ENCODE assay signal across 10 cellular contexts in the genomic region with DNA sequence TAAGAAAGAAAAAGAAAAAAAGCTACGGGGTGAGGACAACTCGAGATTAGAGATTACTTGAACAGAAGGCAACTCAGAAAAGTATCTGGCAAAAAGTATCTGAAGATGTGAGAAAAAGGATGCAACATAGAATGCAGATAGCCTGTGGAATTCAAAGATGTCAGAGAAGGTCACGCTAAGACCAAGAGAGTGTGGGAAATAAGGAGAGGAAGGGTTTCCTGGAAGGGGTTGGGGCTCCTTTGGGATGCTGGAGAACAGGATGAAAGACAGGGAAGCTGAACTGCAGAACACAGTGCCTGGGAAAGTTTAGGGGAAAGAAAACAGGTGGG. TPM values are rescaled to one million over a fixed set of nuclear protein-coding genes. Genes with fewer than 3 reads are reported as not detected.
DNase-seq lines count a peak whose midpoint lies in the region; ATAC-seq, FAIRE-seq and TF ChIP-seq lines count a peak whose summit lies in the region.
"Had no signal": no experiment of that assay in that cellular context is flagged by ENCODE, and none has a peak within 500 bp of the region (broad histone marks: within the 10 kb centered on the region; RNA-seq: fewer than 3 reads in every experiment).

No MANE protein-coding gene starts in this region.

- H3K36me3 ChIP-seq in SK-N-MC (ENCODE audit: insufficient read depth, low read length) (no peaks in the 10 kb centered on the region), parathyroid adenoma (ENCODE audit: control insufficient read depth, insufficient read depth, low read length) (no peaks in the 10 kb centered on the region)

- H3K27ac Mint-ChIP-seq in Calu3 (ENCODE audit: unreplicated experiment), result no peak overlapping the region

- peaks cover 34% of the 10 kb centered on the region for H3K27me3 Mint-ChIP-seq in Calu3 (ENCODE audit: unreplicated experiment)

- no peak for ATAC-seq in GM19467 (IDR thresholded peaks at IDR 0.05; ENCODE audit: unreplicated experiment)
- ATAC-seq in HG03520 (IDR thresholded peaks at IDR 0.05; ENCODE audit: unreplicated experiment), result no peak

- no peaks in the 10 kb centered on the region for H3K79me2 ChIP-seq in parathyroid adenoma

- H2AFZ ChIP-seq in parathyroid adenoma, result peak overlapping the region; percentile 68

- no TSS peak for BruUV-seq in Calu3 (replicated peaks; lab: Mats Ljungman, UMichigan)

- H3K9me3 ChIP-seq in SK-N-MC (ENCODE audit: low read depth, low read length), result no peaks in the 10 kb centered on the region
- no peaks in the 10 kb centered on the region for H3K9me3 ChIP-seq in parathyroid adenoma (ENCODE audit: control insufficient read depth, low read length)

- peak overlapping the region; percentile 64 for H3K4me3 Mint-ChIP-seq in Calu3 (ENCODE audit: low read depth, unreplicated experiment)

- no peak for FAIRE-seq in frontal cortex (lab: Jason Lieb, UNC)

- TF ChIP-seq CTCF in Calu3 (IDR thresholded peaks at IDR 0.05; ENCODE audit: unreplicated experiment) (no peak), fibroblast of pulmonary artery (IDR thresholded peaks at IDR 0.05; ENCODE audit: low read length, missing control alignments) (no peak), parathyroid adenoma (IDR thresholded peaks at IDR 0.05) (no peak)

- H3K4me3 ChIP-seq in SK-N-MC, result peak overlapping the region; percentile 79
- peak overlapping the region; percentile 58 for H3K4me3 ChIP-seq in fibroblast of pulmonary artery (replicated peaks; ENCODE audit: low read depth, low read length)
- H3K4me3 ChIP-seq in parathyroid adenoma (ENCODE audit: low read depth, low read length), result no peak overlapping the region

- DNase-seq in Calu3, result no peak
- no peak for DNase-seq in SK-N-MC (ENCODE audit: low read depth, low spot score)
- DNase-seq in fibroblast of pulmonary artery (ENCODE audit: low read depth), result peak; percentile 22
- no peak for DNase-seq in frontal cortex (ENCODE audit: low spot score in 2 of 2)
- DNase-seq in H4 (ENCODE audit: low spot score), result no peak
- DNase-seq: foreskin keratinocyte, NCI-H1436 treated with DMSO at 0.1 percent for 48 hours had no signal

- H3K27me3 ChIP-seq in parathyroid adenoma (ENCODE audit: control insufficient read depth, insufficient read depth, low read length), result no peaks in the 10 kb centered on the region

- H3K27ac ChIP-seq in SK-N-MC (no peak overlapping the region), parathyroid adenoma (peak overlapping the region; percentile 51)
- H3K27ac ChIP-seq: foreskin keratinocyte had no signal

- H3K9ac ChIP-seq in SK-N-MC (ENCODE audit: insufficient read length) (no peak overlapping the region), parathyroid adenoma (no peak overlapping the region)

- peaks cover 15% of the 10 kb centered on the region for H3K36me3 Mint-ChIP-seq in Calu3 (ENCODE audit: insufficient read depth, unreplicated experiment)

- no peak overlapping the region for H3K4me2 ChIP-seq in parathyroid adenoma (ENCODE audit: low read length)

- intact Hi-C loops in Calu3 (cut with micrococcal nuclease; ENCODE audit: unreplicated experiment), result loop anchor here (10.0 kb wide), 1 partner anchor 932 kb away; no protein-coding TSS in a partner anchor

- peaks cover 4% of the 10 kb centered on the region for H3K4me1 ChIP-seq in parathyroid adenoma

- no peaks in the 10 kb centered on the region for H3K9me3 Mint-ChIP-seq in Calu3 (ENCODE audit: low read depth, unreplicated experiment)

- CTCF ChIA-PET in Calu3 (lab: Charles Lee), result no interaction called here

- peaks cover 9% of the 10 kb centered on the region for H3K4me1 Mint-ChIP-seq in Calu3 (ENCODE audit: low read depth, unreplicated experiment)

RNA-seq across cellular contexts. Expression of gene GUCY1A2, which starts 1.2 kb away (rescaled TPM):
- total RNA-seq in Calu3 (2022) (0.12 TPM in 1 of 2 replicates, not detected in the other), frontal cortex (108 TPM)
- 1.3 and 1.4 TPM in 2 replicates for total RNA-seq in H4 (2014; rRNA removed; shearing (Covaris generic))
- total RNA-seq: foreskin keratinocyte had no signal

Comparison
In these comparisons a context has a peak if more than half of its experiments do, and no peak if none do; other contexts are left out.
1. RNA of gene GUCY1A2, which starts 1.2 kb away (total RNA-seq): 108 TPM in frontal cortex (single experiment); 1.3 to 1.4 TPM in H4 and 0.12 TPM in Calu3; every median in the first group is over 10 times any median in the second.